ENCODE assay signal across 8 cellular contexts in the genomic region with DNA sequence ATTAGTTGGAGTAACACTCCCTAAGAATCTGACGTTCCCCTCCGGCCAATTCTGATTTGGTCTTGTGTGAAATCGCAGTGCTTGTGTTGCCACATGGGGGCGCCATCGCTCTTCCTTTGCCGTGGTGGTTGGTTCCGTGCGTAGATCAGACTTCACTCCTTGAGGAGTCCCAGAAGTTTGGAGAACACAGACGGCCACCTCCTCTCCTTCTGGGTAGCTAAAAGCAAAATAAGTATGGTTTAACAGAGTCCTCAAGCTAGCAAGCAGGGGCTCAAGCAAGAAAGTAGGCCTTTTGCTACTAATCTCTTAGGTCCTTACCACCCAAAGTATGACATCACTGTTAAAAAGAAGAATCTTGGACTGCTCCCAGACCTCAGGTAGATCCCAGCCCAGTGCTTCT. TPM values are rescaled to one million over a fixed set of nuclear protein-coding genes. Genes with fewer than 3 reads are reported as not detected.
DNase-seq lines count a peak whose midpoint lies in the region; ATAC-seq and TF ChIP-seq lines count a peak whose summit lies in the region.

No MANE protein-coding gene starts in this region.

- 0% methylated on average over 7 of the region's 9 CpGs for WGBS in right lobe of liver (ENCODE audit: insufficient coverage, low coverage, low lambda C conversion rate, missing lambda C conversion rate)

- ATAC-seq in HG03039 (IDR thresholded peaks at IDR 0.05; ENCODE audit: unreplicated experiment) (peak; percentile 53), right lobe of liver (peak; percentile 85 to 91 (median 88)), HG02678 (IDR thresholded peaks at IDR 0.05; ENCODE audit: unreplicated experiment) (no peak)

- no peaks in the 10 kb centered on the region for H3K36me3 ChIP-seq in right lobe of liver

- no peaks in the 10 kb centered on the region for H3K9me3 ChIP-seq in right lobe of liver

- intact Hi-C loops in right lobe of liver (cut with DNase I), result loop anchor here (5.0 to 10.0 kb wide), 3 partner anchors 134 to 354 kb away; no protein-coding TSS in a partner anchor

- no peaks in the 10 kb centered on the region for H3K4me1 ChIP-seq in right lobe of liver

- DNase-seq in DMS79 treated with DMSO at 0.1 percent for 48 hours (lab: John Stamatoyannopoulos, UW) (peak; percentile 44), NCI-H69 (lab: John Stamatoyannopoulos, UW) (peak; percentile 87), dedifferentiated amniotic fluid mesenchymal stem cell (ENCODE audit: extremely low spot score) (peak; percentile 78), right lobe of liver (peak; percentile 80 to 83 (median 81))
- DNase-seq in activated CD4-positive, alpha-beta T cell treated with anti-CD3 and anti-CD28 coated beads, Interleukin-2, amount 50 U/mL, for 1 hour, result peak; percentile 80
- DNase-seq in stimulated activated CD4-positive, alpha-beta T cell treated with anti-CD3 and anti-CD28 coated beads, TNF-alpha, amount 100 ng/mL, for 24 hours (ENCODE audit: low read depth in 3 of 3), result peak; percentile 62 to 80 (median 67)

- H3K27ac ChIP-seq in right lobe of liver, result no peak overlapping the region

- H3K27me3 ChIP-seq in right lobe of liver, result no peaks in the 10 kb centered on the region

- H3K4me3 ChIP-seq in right lobe of liver, result no peak overlapping the region

- TF ChIP-seq CTCF in right lobe of liver (IDR thresholded peaks at IDR 0.05), result peak; percentile 87 to 94 (median 92)

- no peak for TF ChIP-seq POLR2A in right lobe of liver (IDR thresholded peaks at IDR 0.05)

RNA-seq across cellular contexts. Expression of gene HSPA4, which starts 59.5 kb away (rescaled TPM):
- total RNA-seq in right lobe of liver, result 10 to 100 TPM; 30.1 to 68.6 (median 46.1) TPM
